In the genomic region with DNA sequence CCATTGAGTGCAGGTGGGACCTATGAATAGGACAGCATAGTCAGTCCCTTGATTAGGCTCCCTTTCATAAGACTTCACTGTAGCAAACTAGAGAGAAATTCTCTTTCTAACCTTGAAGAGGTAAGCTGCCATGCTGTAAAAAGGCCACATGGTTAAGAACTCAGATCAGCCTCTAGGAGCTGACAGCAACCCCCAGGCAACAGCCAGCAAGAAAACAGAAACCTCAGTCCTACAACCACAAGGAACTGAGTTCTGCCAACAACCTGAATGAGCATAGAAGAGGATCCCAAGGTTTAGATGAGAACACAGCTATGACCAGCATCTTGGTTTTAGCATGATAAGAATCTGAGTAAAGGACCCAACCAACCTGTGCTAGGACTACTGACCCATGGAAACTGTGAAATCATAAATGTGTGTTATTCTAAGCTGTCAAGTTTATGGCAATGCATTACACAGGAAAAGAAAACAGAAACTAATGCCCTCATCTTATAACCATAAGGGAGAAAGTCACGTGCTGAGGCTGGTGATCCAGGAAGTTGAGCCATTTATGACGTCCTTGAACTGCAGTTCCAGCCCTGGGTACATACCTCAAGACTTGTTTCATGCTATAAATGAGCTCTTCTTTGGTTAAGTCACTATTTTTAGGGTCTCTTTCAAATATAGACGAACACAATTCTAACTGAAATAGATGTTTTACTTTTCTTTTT, we compare ENCODE assay signal across 24 cellular contexts. TPM values are rescaled to one million over a fixed set of nuclear protein-coding genes. Genes with fewer than 3 reads are reported as not detected.
DNase-seq lines count a peak whose midpoint lies in the region; ATAC-seq, FAIRE-seq and TF ChIP-seq lines count a peak whose summit lies in the region.
"Had no signal": no experiment of that assay in that cellular context is flagged by ENCODE, and none has a peak within 500 bp of the region (broad histone marks: within the 10 kb centered on the region; RNA-seq: fewer than 3 reads in every experiment).

No MANE protein-coding gene starts in this region.

- POLR2A ChIA-PET in GM12878 (lab: Charles Lee) = interaction anchor here (0.5 kb wide), 1 partner anchor 178 kb away, joined by 3 read pairs; no protein-coding TSS in a partner anchor

- H3K9me3 Mint-ChIP-seq in stimulated activated naive CD8-positive, alpha-beta T cell treated with anti-CD3 and anti-CD28 coated beads, Interleukin-15, amount 100 ng/mL, for 72 hours = no peaks in the 10 kb centered on the region
- H3K9me3 Mint-ChIP-seq: activated CD8-positive, alpha-beta T cell treated with anti-CD3 and anti-CD28 coated beads for 36 hours; activated naive CD8-positive, alpha-beta T cell treated with anti-CD3 and anti-CD28 coated beads for 36 hours; activated T-cell treated with anti-CD3 and anti-CD28 coated beads, Interleukin-2, amount 50 U/mL, for 72 hours; GM23338; neural crest cell had no signal

- no peak for TF ChIP-seq RAD21 in GM12878 (IDR thresholded peaks at IDR 0.05; ENCODE audit: insufficient read depth, low read depth, low read length)

- H3K4me3 ChIP-seq in GM12878 (no peak overlapping the region), Karpas-422 (ENCODE audit: low read length) (no peak overlapping the region)
- H3K4me3 ChIP-seq: gastroesophageal sphincter, GM23338, smooth muscle cell had no signal

- SMC1A ChIA-PET in GM12878 (lab: Charles Lee; ENCODE audit: uncharacterized antibody, unreplicated experiment) = interaction anchor here (0.8 to 1.4 kb wide), 2 partner anchors 10 to 45 kb away, joined by 3 to 4 read pairs; no protein-coding TSS in a partner anchor

- intact Hi-C loops in GM12878 (cut with micrococcal nuclease; ENCODE audit: unreplicated experiment) = no loop called here

- RAD21 ChIA-PET in GM12878 (lab: Charles Lee; ENCODE audit: unreplicated experiment) = no interaction called here

- no peaks in the 10 kb centered on the region for H3K9me2 ChIP-seq in Karpas-422 (replicated peaks; ENCODE audit: insufficient read depth, low read length)

- 0% methylated on average over 3 of the region's 3 CpGs for WGBS in GM12878 (ENCODE audit: insufficient coverage, insufficient replicate concordance, low lambda C conversion rate, missing lambda C conversion rate)

- H3K27ac ChIP-seq in GM12878 (ENCODE audit: control insufficient read depth, insufficient read depth) = no peak overlapping the region
- H3K27ac ChIP-seq in Karpas-422 (ENCODE audit: low read length) = no peak overlapping the region
- H3K27ac ChIP-seq: gastroesophageal sphincter had no signal

- H3K4me2 ChIP-seq in GM12878 (ENCODE audit: control insufficient read depth, insufficient read depth) (peak overlapping the region; percentile 38; the same call in 1 of the 2 replicates), Karpas-422 (ENCODE audit: low read depth, low read length, poor library complexity, severe bottlenecking) (no peak overlapping the region)
- H3K4me2 ChIP-seq: GM23338, smooth muscle cell had no signal

- in situ Hi-C loops in GM12878 (cut with MboI) = no loop called here

- H3K9ac ChIP-seq in GM12878 (ENCODE audit: control insufficient read depth, insufficient read depth, low read length) (no peak overlapping the region), Karpas-422 (ENCODE audit: low read length) (no peak overlapping the region)

- H3K4me1 Mint-ChIP-seq in stimulated activated naive CD8-positive, alpha-beta T cell treated with anti-CD3 and anti-CD28 coated beads, Interleukin-15, amount 100 ng/mL, for 72 hours = no peaks in the 10 kb centered on the region
- H3K4me1 Mint-ChIP-seq: activated naive CD8-positive, alpha-beta T cell treated with anti-CD3 and anti-CD28 coated beads for 36 hours; GM23338 had no signal

- TF ChIP-seq EP300 in GM12878 (IDR thresholded peaks at IDR 0.05; ENCODE audit: borderline replicate concordance in 1 of 2, control insufficient read depth in 1 of 2, low read depth in 2 of 2, low read length in 2 of 2) = no peak

- H2AFZ ChIP-seq in GM12878 (ENCODE audit: control insufficient read depth, low read depth, low read length) (no peak overlapping the region), Karpas-422 (ENCODE audit: low read length) (no peak overlapping the region)
- H2AFZ ChIP-seq: GM23338 had no signal

- no peak for DNase-seq in stimulated activated naive CD8-positive, alpha-beta T cell treated with anti-CD3 and anti-CD28 coated beads, Interleukin-15, amount 100 ng/mL, for 72 hours
- DNase-seq in stimulated activated naive CD8-positive, alpha-beta T cell treated with anti-CD3 and anti-CD28 coated beads, Interleukin-15, Interleukin-2, amounts not matched to agents 100 U/mL and 50 U/mL, for 24 hours = no peak
- DNase-seq in GM12878 (ENCODE audit: low read depth, low spot score) (no peak), GM19240 (ENCODE audit: insufficient read length, low spot score) (no peak), Karpas-422 (no peak), AG20443 (ENCODE audit: low spot score) (no peak), COLO829 (ENCODE audit: low spot score) (no peak)
- DNase-seq: activated CD8-positive, alpha-beta T cell treated with anti-CD3 and anti-CD28 coated beads for 36 hours; activated naive CD8-positive, alpha-beta T cell treated with anti-CD3 and anti-CD28 coated beads for 36 hours; activated T-cell treated with anti-CD3 and anti-CD28 coated beads, Interleukin-2, amount 50 U/mL, for 72 hours; DMS153; KBM-7; NCI-H1105 treated with DMSO at 0.1 percent for 48 hours; NCI-H526 treated with DMSO at 0.1 percent for 48 hours; SIG-M5 had no signal

- no peak for TF ChIP-seq POLR2A in GM12878 (IDR thresholded peaks at IDR 0.05; ENCODE audit: low read depth, low read length)

- CTCF ChIA-PET in GM12878 (lab: Yijun Ruan, JAX) = interaction anchor here (1.3 kb wide), 1 partner anchor 12 kb away, joined by 4 read pairs; no protein-coding TSS in a partner anchor

- H3K79me2 ChIP-seq in GM12878 (ENCODE audit: control insufficient read depth, insufficient read depth, low read length) (no peaks in the 10 kb centered on the region), Karpas-422 (ENCODE audit: low read length) (no peaks in the 10 kb centered on the region)

- TF ChIP-seq CTCF in GM12878 (IDR thresholded peaks at IDR 0.05 in 2 of 3, conservative IDR thresholded peaks at IDR 0.05 in 1 of 3; ENCODE audit: control insufficient read depth in 2 of 3, extremely low read depth in 1 of 3, insufficient read depth in 1 of 3, low read depth in 3 of 3, low read length in 3 of 3) = no peak

- no peaks in the 10 kb centered on the region for H4K20me1 ChIP-seq in GM12878 (ENCODE audit: control insufficient read depth, insufficient read depth)
- H4K20me1 ChIP-seq in Karpas-422 (ENCODE audit: insufficient read depth, low read depth, low read length) = no peaks in the 10 kb centered on the region

- H3K4me1 ChIP-seq in GM12878 (ENCODE audit: control insufficient read depth, insufficient read depth, low read length) (no peaks in the 10 kb centered on the region), Karpas-422 (ENCODE audit: low read length) (no peaks in the 10 kb centered on the region)
- H3K4me1 ChIP-seq: gastroesophageal sphincter had no signal

- no peak overlapping the region for H3K4me3 Mint-ChIP-seq in stimulated activated naive CD8-positive, alpha-beta T cell treated with anti-CD3 and anti-CD28 coated beads, Interleukin-15, amount 100 ng/mL, for 72 hours
- H3K4me3 Mint-ChIP-seq: activated CD8-positive, alpha-beta T cell treated with anti-CD3 and anti-CD28 coated beads for 36 hours; activated naive CD8-positive, alpha-beta T cell treated with anti-CD3 and anti-CD28 coated beads for 36 hours; activated T-cell treated with anti-CD3 and anti-CD28 coated beads, Interleukin-2, amount 50 U/mL, for 72 hours; GM23338; mesothelial cell of epicardium; neural crest cell; T-helper 1 cell treated with Interleukin-12 subunit alpha and Interleukin-12 subunit beta and Interleukin-4 antibody, amounts not matched to agents 30 μg/mL and 1 μg/mL, for 36 hours had no signal

- H3K27me3 Mint-ChIP-seq in stimulated activated naive CD8-positive, alpha-beta T cell treated with anti-CD3 and anti-CD28 coated beads, Interleukin-15, amount 100 ng/mL, for 72 hours = peaks cover 9% of the 10 kb centered on the region
- H3K27me3 Mint-ChIP-seq: activated naive CD8-positive, alpha-beta T cell treated with anti-CD3 and anti-CD28 coated beads for 36 hours had no signal

- no peak for FAIRE-seq in GM12878 (lab: Jason Lieb, UNC)
- FAIRE-seq: A204.1, endometrium had no signal

- no peak overlapping the region for H3K27ac Mint-ChIP-seq in stimulated activated naive CD8-positive, alpha-beta T cell treated with anti-CD3 and anti-CD28 coated beads, Interleukin-15, amount 100 ng/mL, for 72 hours
- H3K27ac Mint-ChIP-seq: activated CD8-positive, alpha-beta T cell treated with anti-CD3 and anti-CD28 coated beads for 36 hours; activated naive CD8-positive, alpha-beta T cell treated with anti-CD3 and anti-CD28 coated beads for 36 hours; activated T-cell treated with anti-CD3 and anti-CD28 coated beads, Interleukin-2, amount 50 U/mL, for 72 hours; GM23338; mesothelial cell of epicardium; T-helper 1 cell treated with Interleukin-12 subunit alpha and Interleukin-12 subunit beta and Interleukin-4 antibody, amounts not matched to agents 30 μg/mL and 1 μg/mL, for 36 hours had no signal

- no peaks in the 10 kb centered on the region for H3K27me3 ChIP-seq in GM12878 (replicated peaks in 1 of 2; ENCODE audit: control insufficient read depth in 2 of 2, insufficient read depth in 2 of 2, low read length in 1 of 2)
- no peaks in the 10 kb centered on the region for H3K27me3 ChIP-seq in Karpas-422 (ENCODE audit: low read length)
- H3K27me3 ChIP-seq: gastroesophageal sphincter had no signal

- H3K36me3 ChIP-seq in GM12878 (ENCODE audit: control insufficient read depth in 2 of 2, insufficient read depth in 2 of 2, low read length in 1 of 2) (no peaks in the 10 kb centered on the region), Karpas-422 (ENCODE audit: insufficient read depth, low read length) (no peaks in the 10 kb centered on the region)

- H3K9me3 ChIP-seq in GM12878 (replicated peaks; ENCODE audit: control insufficient read depth, insufficient read depth, low read length) (peaks cover 8% of the 10 kb centered on the region; the same call in 2 of the 3 replicates), Karpas-422 (ENCODE audit: low read length) (no peaks in the 10 kb centered on the region)

- BruUV-seq in GM12878 (replicated peaks; lab: Mats Ljungman, UMichigan) = no TSS peak

- ATAC-seq in stimulated activated naive CD8-positive, alpha-beta T cell treated with anti-CD3 and anti-CD28 coated beads, Interleukin-15, amount 100 ng/mL, for 72 hours = peak; percentile 33
- no peak for ATAC-seq in stimulated activated naive CD8-positive, alpha-beta T cell treated with anti-CD3 and anti-CD28 coated beads, Interleukin-15, Interleukin-2, amounts not matched to agents 100 U/mL and 50 U/mL, for 24 hours
- peak; percentile 72 for ATAC-seq in HG02938 (IDR thresholded peaks at IDR 0.05; ENCODE audit: unreplicated experiment)
- ATAC-seq in GM12878 = peak; percentile 90
- ATAC-seq: activated CD8-positive, alpha-beta T cell treated with anti-CD3 and anti-CD28 coated beads for 36 hours; gastroesophageal sphincter; GM23338 had no signal

RNA-seq across cellular contexts. Expression of gene RAB38, which starts 43.3 kb away (rescaled TPM):
- total RNA-seq in GM12878 (2013; cell fraction: nucleolus; rRNA removed) = 21.4 and 23.5 TPM in 2 replicates
- total RNA-seq in GM12878 (2014; rRNA removed) (10.7 and 12.3 TPM in 2 replicates), GM12878 (2014; rRNA removed; fragmentation: Illumina TruSeq; extraction: Trizol) (10.4 and 11.3 TPM in 2 replicates), GM12878 (2021) (7.1 and 8.4 TPM in 2 replicates)
- polyA plus RNA-seq in GM12878 (2011; ENCODE audit: low read depth) = 3.4 TPM
- polyA plus RNA-seq in GM12878 (2011; rRNA removed) (12.5 and 15.7 TPM in 2 replicates), GM12878 (2014; fragmentation: Illumina TruSeq; extraction: Trizol) (11.0 and 13.7 TPM in 2 replicates), GM12878 (2014; fragmentation: Nextera tagmentation; extraction: Ambion mirVana) (10 to 100 TPM; 12.3 to 19.0 TPM), GM12878 (2014; rRNA removed) (8.2 and 10.1 TPM in 2 replicates), GM12878 (2016; fragmentation: Nextera tagmentation; extraction: Ambion mirVana) (10 to 100 TPM; 29.4 to 30.5 TPM)
- 6.5 and 7.1 TPM in 2 replicates for polyA plus RNA-seq in GM12878 (2011; cell fraction: cytosol; rRNA removed)
- polyA plus RNA-seq in GM12878 (2011; cell fraction: nucleus; rRNA removed) = 5.1 and 7.1 TPM in 2 replicates
- 4.2 and 8.2 TPM in 2 replicates for polyA plus RNA-seq in GM12878 (2012)
- 8.9 and 10.4 TPM in 2 replicates for polyA minus RNA-seq in GM12878 (2011; rRNA and poly(A)+ RNA removed)
- polyA minus RNA-seq in GM12878 (2011; cell fraction: cytosol; rRNA and poly(A)+ RNA removed) = 1.7 and 4.8 TPM in 2 replicates
- 9.9 and 13.5 TPM in 2 replicates for polyA minus RNA-seq in GM12878 (2011; cell fraction: nucleus; rRNA and poly(A)+ RNA removed)
- 0.97 and 2.6 TPM in 2 replicates for total RNA-seq in Karpas-422 (2014; rRNA removed; shearing (Covaris generic); ENCODE audit: low replicate concordance)
